Comparison of ENCODE assay signal across 8 cellular contexts in genomic region chr5:78984611-78985406, GRCh38. TPM values are rescaled to one million over a fixed set of nuclear protein-coding genes. Genes with fewer than 3 reads are reported as not detected.
DNase-seq lines count a peak whose midpoint lies in the region; ATAC-seq, FAIRE-seq and TF ChIP-seq lines count a peak whose summit lies in the region.

Gene ARSB (minus strand): TSS chr5:78985310. CDS start chr5:78985248, 62 bp downstream.

- ATAC-seq in GM19328 (IDR thresholded peaks at IDR 0.05; ENCODE audit: unreplicated experiment) (peak; percentile 51), HG03469 (IDR thresholded peaks at IDR 0.05; ENCODE audit: unreplicated experiment) (peak; percentile 32), HepG2 (peak; percentile 67)

- peak within 1 kb of the TSS; percentile 81 to 93 (median 84) for H3K4me3 ChIP-seq in BLaER1 treated with 17β-estradiol and CSF1 and Interleukin-3, amounts not matched to agents 10 nM and 100 nM
- peak within 1 kb of the TSS; percentile 52 to 93 (median 88) for H3K4me3 ChIP-seq in HepG2 (replicated peaks in 1 of 3; ENCODE audit: insufficient read depth in 1 of 3, low read depth in 2 of 3, low read length in 3 of 3)

- no peaks in the 10 kb centered on the region for H3K36me3 Mint-ChIP-seq in dendritic cell treated with granulocyte-macrophage colony-stimulating factor and Interleukin-4, amounts not matched to agents 40 ng/mL and 50 ng/mL, for 4 days (ENCODE audit: low read depth)

- no peak within 1 kb of the TSS for H2AFZ ChIP-seq in HepG2 (ENCODE audit: low read length)

- H3K27me3 Mint-ChIP-seq in dendritic cell treated with granulocyte-macrophage colony-stimulating factor and Interleukin-4, amounts not matched to agents 40 ng/mL and 50 ng/mL, for 4 days = no peaks in the 10 kb centered on the region

- no peaks in the 10 kb centered on the region for H3K9me3 Mint-ChIP-seq in dendritic cell treated with granulocyte-macrophage colony-stimulating factor and Interleukin-4, amounts not matched to agents 40 ng/mL and 50 ng/mL, for 4 days

- TF ChIP-seq EP300 in HepG2 (IDR thresholded peaks at IDR 0.05; ENCODE audit: low read depth in 2 of 2, low read length in 2 of 2) (peak in 1 of 2 experiments; percentile 48; a peak in 2 of 4 replicates), HepG2 (CRISPR knock-in tag; IDR thresholded peaks at IDR 0.05; ENCODE audit: borderline replicate concordance) (no peak)

- H3K9me3 ChIP-seq in BLaER1 treated with 17β-estradiol and CSF1 and Interleukin-3, amounts not matched to agents 10 nM and 100 nM (replicated peaks in 1 of 11) = no peaks in the 10 kb centered on the region; a peak in 1 of 22 replicates
- H3K9me3 ChIP-seq in HepG2 (ENCODE audit: low read length) = no peaks in the 10 kb centered on the region

- no peaks in the 10 kb centered on the region; a peak in 2 of 22 replicates for H4K20me1 ChIP-seq in BLaER1 treated with 17β-estradiol and CSF1 and Interleukin-3, amounts not matched to agents 10 nM and 100 nM
- peaks cover 3% of the 10 kb centered on the region; the same call in 1 of the 2 replicates for H4K20me1 ChIP-seq in HepG2 (ENCODE audit: insufficient read depth, low read length)

- no TSS peak for BruUV-seq in HepG2 (replicated peaks; lab: Mats Ljungman, UMichigan)

- peak; percentile 35 for TF ChIP-seq RAD21 in HepG2 (CRISPR knock-in tag; IDR thresholded peaks at IDR 0.05)

- FAIRE-seq in HepG2 (lab: Jason Lieb, UNC) = no peak

- in situ Hi-C loops in HepG2 (cut with HindIII; ENCODE audit: extremely low pct_ligation_motif_present, low pct_unique_long_range_greater_than_20kb) = no loop called here

- peak; percentile 40; the same call in 1 of the 2 replicates for TF ChIP-seq CTCF in HepG2 (CRISPR knock-in tag; IDR thresholded peaks at IDR 0.05)

- no peaks in the 10 kb centered on the region for H3K36me3 ChIP-seq in BLaER1 treated with 17β-estradiol and CSF1 and Interleukin-3, amounts not matched to agents 10 nM and 100 nM
- no peaks in the 10 kb centered on the region for H3K36me3 ChIP-seq in HepG2 (replicated peaks in 1 of 2; ENCODE audit: control insufficient read depth in 1 of 2, insufficient read depth in 2 of 2, low read length in 2 of 2)

- POLR2A ChIA-PET in HepG2 (lab: Yijun Ruan, JAX) = interaction anchor here (1.0 to 3.9 kb wide), 17 partner anchors 10 to 529 kb away, joined by 3 to 46 read pairs (median 4); partner anchors contain the start of genes BHMT2, DMGDH and HOMER1

- peak; percentile 68 to 82 for TF ChIP-seq POLR2A in HepG2 (IDR thresholded peaks at IDR 0.05; ENCODE audit: insufficient read depth in 1 of 2, low read depth in 2 of 2, low read length in 2 of 2)

- peak within 1 kb of the TSS; percentile 93 for H3K27ac Mint-ChIP-seq in dendritic cell treated with granulocyte-macrophage colony-stimulating factor and Interleukin-4, amounts not matched to agents 40 ng/mL and 50 ng/mL, for 4 days

- DNase-seq in NCI-H526 treated with DMSO at 0.1 percent for 48 hours (lab: John Stamatoyannopoulos, UW) = peak; percentile 65
- peak; percentile 51 to 71 for DNase-seq in activated CD4-positive, alpha-beta T cell treated with anti-CD3 and anti-CD28 coated beads, Interleukin-2, amount 50 U/mL, for 24 hours (ENCODE audit: low read depth in 1 of 2, low spot score in 1 of 2)
- DNase-seq in HepG2 (ENCODE audit: low spot score) = peak; percentile 79
- peak; percentile 76 for DNase-seq in stimulated activated CD4-positive, alpha-beta T cell treated with anti-CD3 and anti-CD28 coated beads, Interleukin-4, amount 100 ng/mL, for 24 hours

- H3K27me3 ChIP-seq in BLaER1 treated with 17β-estradiol and CSF1 and Interleukin-3, amounts not matched to agents 10 nM and 100 nM = no peaks in the 10 kb centered on the region
- H3K27me3 ChIP-seq in HepG2 (ENCODE audit: control insufficient read depth in 1 of 2, insufficient read depth in 2 of 2, low read length in 2 of 2) = no peaks in the 10 kb centered on the region; a peak in 1 of 5 replicates

- 0% methylated on average over 34 of the region's 112 CpGs for WGBS in HepG2 (ENCODE audit: low lambda C conversion rate)

- H3K9ac ChIP-seq in BLaER1 treated with 17β-estradiol and CSF1 and Interleukin-3, amounts not matched to agents 10 nM and 100 nM = peak within 1 kb of the TSS; percentile 94 to 97 (median 96)
- peak within 1 kb of the TSS; percentile 98 for H3K9ac ChIP-seq in HepG2 (ENCODE audit: insufficient read depth, low read depth, low read length)

- peaks cover 21 to 57% (median 28%) of the 10 kb centered on the region in 10 experiments for H3K4me1 ChIP-seq in BLaER1 treated with 17β-estradiol and CSF1 and Interleukin-3, amounts not matched to agents 10 nM and 100 nM
- peaks cover 55% of the 10 kb centered on the region for H3K4me1 ChIP-seq in HepG2 (ENCODE audit: insufficient read depth, low read length)

- peaks cover 37% of the 10 kb centered on the region for H3K4me1 Mint-ChIP-seq in dendritic cell treated with granulocyte-macrophage colony-stimulating factor and Interleukin-4, amounts not matched to agents 40 ng/mL and 50 ng/mL, for 4 days (ENCODE audit: low read depth)

- H3K4me3 Mint-ChIP-seq in dendritic cell treated with granulocyte-macrophage colony-stimulating factor and Interleukin-4, amounts not matched to agents 40 ng/mL and 50 ng/mL, for 4 days = peak within 1 kb of the TSS; percentile 90

- intact Hi-C loops in dendritic cell treated with granulocyte-macrophage colony-stimulating factor and Interleukin-4, amounts not matched to agents 40 ng/mL and 50 ng/mL, for 4 days (cut with micrococcal nuclease) = no loop called here
- intact Hi-C loops in HepG2 (cut with micrococcal nuclease; ENCODE audit: unreplicated experiment) = loop anchor here (10.0 kb wide), 1 partner anchor 340 kb away; the partner anchor contains the start of gene LHFPL2

- H3K79me2 ChIP-seq in HepG2 (ENCODE audit: insufficient read depth, low read length) = peaks cover 34% of the 10 kb centered on the region

- H3K27ac ChIP-seq in BLaER1 treated with 17β-estradiol and CSF1 and Interleukin-3, amounts not matched to agents 10 nM and 100 nM = peak within 1 kb of the TSS; percentile 90 to 98 (median 96)
- H3K27ac ChIP-seq in HepG2 (ENCODE audit: extremely low read length, insufficient read depth, low read length) = peak within 1 kb of the TSS; percentile 99

- H3K4me2 ChIP-seq in BLaER1 treated with 17β-estradiol and CSF1 and Interleukin-3, amounts not matched to agents 10 nM and 100 nM = peak within 1 kb of the TSS; percentile 86 to 97 (median 90)
- peak within 1 kb of the TSS; percentile 80 for H3K4me2 ChIP-seq in HepG2 (ENCODE audit: low read depth, low read length)

- CTCF ChIA-PET in HepG2 (lab: Yijun Ruan, JAX; ENCODE audit: low intra/inter-chr PET ratio, low total read pairs) = no interaction called here

TF ChIP-seq in HepG2, 621 proteins besides CTCF, POLR2A, EP300 and RAD21 (continues in another document):
- TF ChIP-seq ATF4 (CRISPR knock-in tag; IDR thresholded peaks at IDR 0.05) (0 out of 4 replicates have a peak, but pooled peaks of 1 of the 2 experiments have one; percentile 13), ZNF3 (CRISPR knock-in tag; IDR thresholded peaks at IDR 0.05) (no peak), ZFYVE20 (CRISPR knock-in tag; IDR thresholded peaks at IDR 0.05; ENCODE audit: borderline replicate concordance, low read depth) (0 out of 2 replicates have a peak, but pooled peaks have one; percentile 46), ZNF724P (CRISPR knock-in tag; IDR thresholded peaks at IDR 0.05; ENCODE audit: borderline replicate concordance) (0 out of 2 replicates have a peak, but pooled peaks have one; percentile 53), ZBTB43 (CRISPR knock-in tag; conservative IDR thresholded peaks at IDR 0.05) (0 out of 2 replicates have a peak, but pooled peaks have one; percentile 31), PHF5A (CRISPR knock-in tag; IDR thresholded peaks at IDR 0.05; ENCODE audit: low read depth, unreplicated experiment) (peak; percentile 19)

RNA-seq across cellular contexts. Expression of gene ARSB, which starts in this region (rescaled TPM):
- 29.5 and 52.6 TPM in 2 replicates for total RNA-seq in HepG2 (2016; rRNA removed; fragmentation: Illumina TruSeq; extraction: Trizol)
- total RNA-seq in HepG2 (2016; cell fraction: cytosol; rRNA removed; fragmentation: Illumina TruSeq; extraction: Trizol; ENCODE audit: low read depth) = 31.9 and 35.6 TPM in 2 replicates
- total RNA-seq in HepG2 (2016; cell fraction: insoluble cytoplasmic fraction; rRNA removed; fragmentation: Illumina TruSeq; extraction: Trizol) = 27.5 and 50.9 TPM in 2 replicates
- 31.2 TPM in 2 replicates for total RNA-seq in HepG2 (2016; cell fraction: membrane; rRNA removed; fragmentation: Illumina TruSeq; extraction: Trizol)
- 68.6 and 68.7 TPM in 2 replicates for total RNA-seq in HepG2 (2016; cell fraction: nucleus; rRNA removed; fragmentation: Illumina TruSeq; extraction: Trizol)
- polyA plus RNA-seq in HepG2 (2011; rRNA removed) = 60.8 and 66.4 TPM in 2 replicates
- polyA plus RNA-seq in HepG2 (2011; cell fraction: cytosol; rRNA removed) = 47.7 and 50.6 TPM in 2 replicates
- polyA plus RNA-seq in HepG2 (2011; cell fraction: nucleus; rRNA removed) = 32.8 and 34.4 TPM in 2 replicates
- polyA plus RNA-seq in HepG2 (2012) = 36.1 and 38.1 TPM in 2 replicates
- 6.9 and 7.3 TPM in 2 replicates for polyA plus RNA-seq in HepG2 (2016; cell fraction: cytosol; fragmentation: Illumina TruSeq; extraction: Trizol; ENCODE audit: low read depth)
- polyA plus RNA-seq in HepG2 (2016; cell fraction: insoluble cytoplasmic fraction; fragmentation: Illumina TruSeq; extraction: Trizol; ENCODE audit: low read depth) = 20.7 and 24.7 TPM in 2 replicates
- polyA plus RNA-seq in HepG2 (2016; cell fraction: membrane; fragmentation: Illumina TruSeq; extraction: Trizol; ENCODE audit: low read depth) = 10.7 and 11.5 TPM in 2 replicates
- polyA plus RNA-seq in HepG2 (2016; cell fraction: nucleus; fragmentation: Illumina TruSeq; extraction: Trizol; ENCODE audit: insufficient read depth, low read depth) = 62.9 and 65.1 TPM in 2 replicates
- polyA minus RNA-seq in HepG2 (2011; rRNA and poly(A)+ RNA removed; ENCODE audit: low replicate concordance) = 13.2 and 89.5 TPM in 2 replicates
- 71.8 and 79.4 TPM in 2 replicates for polyA minus RNA-seq in HepG2 (2011; cell fraction: cytosol; rRNA and poly(A)+ RNA removed)
- polyA minus RNA-seq in HepG2 (2011; cell fraction: nucleus; rRNA and poly(A)+ RNA removed) = 74.4 and 82.4 TPM in 2 replicates

Comparison
In these comparisons a context has a peak if more than half of its experiments do, and no peak if none do; other contexts are left out.
1. Peak in every context shown above with its lines: DNase-seq, ATAC-seq, H3K4me3 ChIP-seq and H3K27ac ChIP-seq.